Comparison of ENCODE assay signal across 14 cellular contexts in the genomic region with DNA sequence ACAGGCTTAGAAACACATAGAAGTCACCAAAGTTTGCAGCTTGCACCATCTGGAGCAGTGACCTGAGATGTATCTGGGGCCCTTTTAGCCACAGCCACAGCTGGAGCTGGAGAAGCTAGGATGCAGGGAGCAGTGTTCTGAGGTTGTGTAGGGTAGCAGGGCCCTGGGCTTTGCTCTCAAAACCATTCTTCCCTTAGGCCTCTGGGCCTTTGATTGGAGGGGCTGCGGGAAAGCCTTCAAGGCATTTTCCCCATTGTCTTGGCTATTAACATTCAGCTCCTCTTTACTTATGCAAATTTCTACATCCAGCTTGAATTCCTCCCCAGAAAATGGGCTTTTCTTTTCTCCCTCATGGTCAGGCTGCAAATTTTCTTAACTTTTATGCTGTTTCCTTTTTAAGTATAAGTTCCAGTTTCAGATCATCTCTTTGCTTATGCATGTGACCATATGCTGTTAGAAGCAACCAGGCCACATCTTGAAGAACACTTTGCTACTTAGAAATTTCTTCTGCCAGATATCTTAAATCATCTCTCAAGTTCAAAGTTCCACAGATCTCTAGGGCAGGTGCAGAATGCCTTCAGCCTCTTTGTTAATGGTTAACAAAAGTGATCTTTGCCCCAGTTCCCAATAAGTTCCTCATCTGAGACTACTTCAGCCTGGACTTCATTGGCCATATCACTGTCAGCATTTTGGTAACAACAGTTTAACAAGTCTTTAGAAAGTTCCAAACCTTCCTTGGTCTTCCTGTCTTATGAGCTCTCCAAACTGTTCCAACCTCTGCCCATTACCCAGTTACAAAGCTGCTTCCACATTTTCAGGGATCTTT. TPM values are rescaled to one million over a fixed set of nuclear protein-coding genes. Genes with fewer than 3 reads are reported as not detected.
DNase-seq lines count a peak whose midpoint lies in the region; ATAC-seq and TF ChIP-seq lines count a peak whose summit lies in the region.
"Had no signal": no experiment of that assay in that cellular context is flagged by ENCODE, and none has a peak within 500 bp of the region (broad histone marks: within the 10 kb centered on the region; RNA-seq: fewer than 3 reads in every experiment).

No MANE protein-coding gene starts in this region.

- H3K4me3 ChIP-seq in BLaER1 (0 out of 2 replicates have a peak overlapping the region, but pooled peaks have one; percentile 18), NT2/D1 (ENCODE audit: insufficient read length, low read depth) (no peak overlapping the region), iPS-20b (ENCODE audit: low read length) (peak overlapping the region; percentile 36), neuronal stem cell (ENCODE audit: low read length in 2 of 2) (no peak overlapping the region), lower leg skin (ENCODE audit: low read depth, poor library complexity, severe bottlenecking) (no peak overlapping the region)

- H2BK15ac ChIP-seq in neuronal stem cell (ENCODE audit: low read length), result no peak overlapping the region

- no peak for TF ChIP-seq CTCF in lower leg skin (IDR thresholded peaks at IDR 0.05)

- H3K4me2 ChIP-seq in BLaER1 (no peak overlapping the region), neuronal stem cell (ENCODE audit: insufficient read depth, low read length, poor library complexity, severe bottlenecking) (no peak overlapping the region)
- H3K4me2 ChIP-seq: KMS-11 had no signal

- no peak overlapping the region for H2AFZ ChIP-seq in neuronal stem cell (ENCODE audit: low read length)

- no peak overlapping the region for H2BK120ac ChIP-seq in neuronal stem cell (ENCODE audit: low read depth, low read length)

- no peak overlapping the region for H3K23ac ChIP-seq in neuronal stem cell (ENCODE audit: low read depth, low read length, poor library complexity)

- H4K91ac ChIP-seq in neuronal stem cell (ENCODE audit: low read depth, low read length, poor library complexity), result no peak overlapping the region

- H3K36me3 ChIP-seq in BLaER1 (peaks cover 8% of the 10 kb centered on the region; the same call in 1 of the 2 replicates), NT2/D1 (ENCODE audit: insufficient read depth, insufficient read length, low read length) (no peaks in the 10 kb centered on the region), iPS-20b (ENCODE audit: insufficient read depth, low read depth, low read length) (peaks cover 25% of the 10 kb centered on the region), neuronal stem cell (replicated peaks in 1 of 2; ENCODE audit: control insufficient read depth in 2 of 2, insufficient read depth in 2 of 2, low read length in 2 of 2) (peaks cover 0 to 3% of the 10 kb centered on the region in 2 donors)

- H2BK12ac ChIP-seq in neuronal stem cell (ENCODE audit: low read length), result no peak overlapping the region

- no peak overlapping the region for H3K18ac ChIP-seq in neuronal stem cell (ENCODE audit: low read length)

- WGBS in neuronal stem cell (ENCODE audit: extremely low coverage in 2 of 2, insufficient read length in 2 of 2, insufficient replicate concordance in 1 of 2), 2 donors, result no CpG with 5 or more reads among the region's 1 CpG
- WGBS in lower leg skin, 2 donors, result 78 to 100% methylated on average over 1 of the region's 1 CpG

- intact Hi-C loops in lower leg skin (cut with DNase I; ENCODE audit: low total_unique reads), result no loop called here

- ATAC-seq in GM21447 (IDR thresholded peaks at IDR 0.05; ENCODE audit: unreplicated experiment), result no peak
- ATAC-seq: Panc1 had no signal

- peaks cover 46% of the 10 kb centered on the region for H3K9me3 ChIP-seq in BLaER1
- H3K9me3 ChIP-seq in NT2/D1 (ENCODE audit: insufficient read depth, low read length), result peaks cover 37% of the 10 kb centered on the region
- peaks cover 42% of the 10 kb centered on the region for H3K9me3 ChIP-seq in iPS-20b (ENCODE audit: insufficient read depth, low read depth, low read length)
- H3K9me3 ChIP-seq in neuronal stem cell (replicated peaks in 1 of 2; ENCODE audit: control insufficient read depth in 2 of 2, insufficient read depth in 1 of 2, low read depth in 1 of 2, low read length in 2 of 2), result peaks cover 18 to 29% of the 10 kb centered on the region in 2 donors

- TF ChIP-seq POLR2A in lower leg skin (IDR thresholded peaks at IDR 0.05), result no peak

- H3K27me3 ChIP-seq in BLaER1 (no peaks in the 10 kb centered on the region), NT2/D1 (ENCODE audit: insufficient read depth, insufficient read length) (no peaks in the 10 kb centered on the region), iPS-20b (ENCODE audit: insufficient read depth, low read length) (no peaks in the 10 kb centered on the region), neuronal stem cell (ENCODE audit: control insufficient read depth in 3 of 3, insufficient read depth in 3 of 3, low read depth in 1 of 3, low read length in 3 of 3) (no peaks in the 10 kb centered on the region)

- H3K9ac ChIP-seq in BLaER1 (no peak overlapping the region), NT2/D1 (ENCODE audit: insufficient read length, low read depth) (no peak overlapping the region), iPS-20b (ENCODE audit: low read depth, low read length) (no peak overlapping the region), neuronal stem cell (ENCODE audit: low read depth, low read length, poor library complexity) (no peak overlapping the region)
- H3K9ac ChIP-seq: KMS-11 had no signal

- peaks cover 7% of the 10 kb centered on the region for H3K79me1 ChIP-seq in neuronal stem cell (ENCODE audit: low read depth, low read length)

- H2AK5ac ChIP-seq in neuronal stem cell (ENCODE audit: low read depth, low read length), result no peak overlapping the region

- H3K14ac ChIP-seq in neuronal stem cell (ENCODE audit: low read length), result no peak overlapping the region

- peak overlapping the region; percentile 10 for H2BK5ac ChIP-seq in neuronal stem cell (ENCODE audit: low read length)

- H3K27ac ChIP-seq in BLaER1 (no peak overlapping the region), iPS-20b (ENCODE audit: low read length) (peak overlapping the region; percentile 26), neuronal stem cell (replicated peaks; ENCODE audit: low read length) (no peak overlapping the region)
- H3K27ac ChIP-seq: KMS-11 had no signal

- no peak overlapping the region for H3K4ac ChIP-seq in neuronal stem cell (ENCODE audit: low read length)

- peak; percentile 32 for DNase-seq in NT2/D1 (ENCODE audit: low read depth, low spot score)
- DNase-seq in neuronal stem cell (ENCODE audit: low spot score), result no peak
- no peak for DNase-seq in lower leg skin (ENCODE audit: low spot score in 2 of 2)
- DNase-seq in OCI-M1 (lab: John Stamatoyannopoulos, UW), result no peak
- DNase-seq: COR-L47, NCI-H1436, NCI-H2029, NCI-H2171, NCI-H446 treated with DMSO at 0.1 percent for 48 hours had no signal

- no peaks in the 10 kb centered on the region for H4K20me1 ChIP-seq in BLaER1

- H4K8ac ChIP-seq in neuronal stem cell (ENCODE audit: low read depth, low read length), result no peak overlapping the region

- H3K4me1 ChIP-seq in BLaER1, result no peaks in the 10 kb centered on the region
- no peaks in the 10 kb centered on the region for H3K4me1 ChIP-seq in NT2/D1 (ENCODE audit: insufficient read depth, insufficient read length)
- no peaks in the 10 kb centered on the region for H3K4me1 ChIP-seq in iPS-20b (ENCODE audit: insufficient read depth, low read length)
- no peaks in the 10 kb centered on the region for H3K4me1 ChIP-seq in neuronal stem cell (ENCODE audit: control insufficient read depth in 2 of 2, insufficient read depth in 1 of 2, low read depth in 1 of 2, low read length in 2 of 2)

RNA-seq across cellular contexts. Expression of gene NBEA, which starts 48.5 kb away (rescaled TPM):
- 7.3 TPM for polyA plus RNA-seq in neuronal stem cell (2013, experiment 1 of 2)
- polyA plus RNA-seq in neuronal stem cell (2013, experiment 2 of 2), result 7.4 TPM
- total RNA-seq in lower leg skin, result 1 to 10 TPM; 1.5 to 4.5 (median 3.7) TPM

Comparison
In these comparisons a context has a peak if more than half of its experiments do, and no peak if none do; other contexts are left out.
1. H3K4me3 ChIP-seq: peak in BLaER1 (single experiment) and iPS-20b (single experiment); none in NT2/D1 (single experiment), neuronal stem cell (0 of 2) and lower leg skin (single experiment).